ENCODE assay signal across 31 cellular contexts in genomic region chr14:25820368-25820767, GRCh38.
"Had no signal": no experiment of that assay in that cellular context is flagged by ENCODE, and none has a peak within 500 bp of the region (broad histone marks: within the 10 kb centered on the region; RNA-seq: fewer than 3 reads in every experiment).

No MANE protein-coding gene starts in this region.

- DNase-seq: activated effector memory CD4-positive, alpha-beta T cell treated with anti-CD3 and anti-CD28 coated beads, Interleukin-2, amount 50 U/mL, for 16 hours; activated effector memory CD4-positive, alpha-beta T cell treated with Interleukin-2 at 50 U/mL for 16 hours; activated gamma-delta T cell; activated gamma-delta T cell treated with Interleukin-2 at 50 U/mL for 16 hours; activated naive CD4-positive, alpha-beta T cell; activated naive CD4-positive, alpha-beta T cell treated with anti-CD3 and anti-CD28 coated beads for 36 hours; activated naive CD4-positive, alpha-beta T cell treated with anti-CD3 and anti-CD28 coated beads, Interleukin-2, amount 10 ng/mL, durations not matched to agents 7 days and 5 days; activated naive CD4-positive, alpha-beta T cell treated with anti-CD3 and anti-CD28 coated beads, Interleukin-2, amount 50 U/mL, for 16 hours; activated naive CD4-positive, alpha-beta T cell treated with Interleukin-2 at 50 U/mL for 16 hours; activated naive CD8-positive, alpha-beta T cell treated with anti-CD3 and anti-CD28 coated beads for 36 hours; activated naive CD8-positive, alpha-beta T cell treated with anti-CD3 and anti-CD28 coated beads, Interleukin-2, amount 10 ng/mL, durations not matched to agents 7 days and 5 days; activated naive CD8-positive, alpha-beta T cell treated with anti-CD3 and anti-CD28 coated beads, Interleukin-2, amount 50 U/mL, for 24 hours; activated T-cell treated with anti-CD3 and anti-CD28 coated beads, Interleukin-2, amount 50 U/mL, for 1 hour; activated T-cell treated with anti-CD3 and anti-CD28 coated beads, Interleukin-2, amount 50 U/mL, for 24 hours; activated T-cell treated with anti-CD3 and anti-CD28 coated beads, Interleukin-2, amount 50 U/mL, for 4 hours; activated T-cell treated with anti-CD3 and anti-CD28 coated beads, Interleukin-2, amount 50 U/mL, for 48 hours; activated T-cell treated with anti-CD3 and anti-CD28 coated beads, Interleukin-2, amount 50 U/mL, for 72 hours; adrenal gland; amniotic stem cell; aorta; body of pancreas; brain microvascular endothelial cell; caudate nucleus; central memory CD4-positive, alpha-beta T cell; cerebellar nuclear complex had no signal

- ATAC-seq: activated naive CD4-positive, alpha-beta T cell treated with anti-CD3 and anti-CD28 coated beads, Interleukin-2, amount 50 U/mL, for 72 hours; activated naive CD8-positive, alpha-beta T cell treated with anti-CD3 and anti-CD28 coated beads, Interleukin-2, amount 50 U/mL, for 24 hours; activated T-cell treated with anti-CD3 and anti-CD28 coated beads, Interleukin-2, amount 50 U/mL, for 4 hours; activated T-cell treated with anti-CD3 and anti-CD28 coated beads, Interleukin-2, amount 50 U/mL, for 72 hours; activated T-helper 17 cell treated with anti-CD3 and anti-CD28 coated beads, Interleukin-2, amount 50 U/mL, for 72 hours; body of pancreas had no signal

- H3K27me3 ChIP-seq: adrenal gland, ascending aorta, body of pancreas, brain microvascular endothelial cell, breast epithelium, cardiac muscle cell had no signal

- H3K36me3 ChIP-seq: adrenal gland, ascending aorta, brain microvascular endothelial cell, breast epithelium, cardiac muscle cell had no signal

- H3K4me3 ChIP-seq: adrenal gland, ascending aorta, body of pancreas, breast epithelium, cardiac muscle cell had no signal

- FAIRE-seq: astrocyte had no signal
